18 cellular contexts compared by ENCODE assay signal in genomic region chr13:42247883-42248282, GRCh38.
"Had no signal": no experiment of that assay in that cellular context is flagged by ENCODE, and none has a peak within 500 bp of the region (broad histone marks: within the 10 kb centered on the region; RNA-seq: fewer than 3 reads in every experiment).

No MANE protein-coding gene starts in this region.

- H3K36me3 Mint-ChIP-seq: activated CD4-positive, alpha-beta memory T cell treated with anti-CD3 and anti-CD28 coated beads for 36 hours; activated naive CD8-positive, alpha-beta T cell treated with anti-CD3 and anti-CD28 coated beads for 36 hours had no signal

- H3K27me3 ChIP-seq: body of pancreas, tibial nerve, uterus had no signal

- H3K9me3 Mint-ChIP-seq: activated CD4-positive, alpha-beta memory T cell treated with anti-CD3 and anti-CD28 coated beads for 36 hours; activated naive CD8-positive, alpha-beta T cell treated with anti-CD3 and anti-CD28 coated beads for 36 hours; central memory CD8-positive, alpha-beta T cell; naive thymus-derived CD8-positive, alpha-beta T cell; stimulated activated naive CD8-positive, alpha-beta T cell treated with anti-CD3 and anti-CD28 coated beads, Interleukin-15, Interleukin-2, amounts not matched to agents 100 ng/mL and 50 ng/mL, for 24 hours had no signal

- H3K27ac Mint-ChIP-seq: activated CD4-positive, alpha-beta memory T cell treated with anti-CD3 and anti-CD28 coated beads for 36 hours; activated naive CD8-positive, alpha-beta T cell treated with anti-CD3 and anti-CD28 coated beads for 36 hours; stimulated activated naive CD8-positive, alpha-beta T cell treated with anti-CD3 and anti-CD28 coated beads, Interleukin-15, Interleukin-2, amounts not matched to agents 100 ng/mL and 50 ng/mL, for 24 hours had no signal

- H3K4me3 Mint-ChIP-seq: activated CD4-positive, alpha-beta memory T cell treated with anti-CD3 and anti-CD28 coated beads for 36 hours; activated naive CD8-positive, alpha-beta T cell treated with anti-CD3 and anti-CD28 coated beads for 36 hours; central memory CD8-positive, alpha-beta T cell; naive thymus-derived CD8-positive, alpha-beta T cell; stimulated activated naive CD8-positive, alpha-beta T cell treated with anti-CD3 and anti-CD28 coated beads, Interleukin-15, Interleukin-2, amounts not matched to agents 100 ng/mL and 50 ng/mL, for 24 hours had no signal

- H3K27ac ChIP-seq: body of pancreas, prostate gland, tibial nerve, uterus, WERI-Rb-1 had no signal

- ATAC-seq: body of pancreas; esophagus mucosa; naive thymus-derived CD8-positive, alpha-beta T cell; right cardiac atrium had no signal

- H3K4me1 ChIP-seq: body of pancreas, prostate gland, tibial nerve, uterus had no signal

- H3K9me3 ChIP-seq: body of pancreas, prostate gland, tibial nerve, uterus had no signal

- H3K27me3 Mint-ChIP-seq: activated CD4-positive, alpha-beta memory T cell treated with anti-CD3 and anti-CD28 coated beads for 36 hours; activated naive CD8-positive, alpha-beta T cell treated with anti-CD3 and anti-CD28 coated beads for 36 hours had no signal

- H3K4me3 ChIP-seq: body of pancreas, prostate gland, tibial nerve, uterus had no signal

- H3K4me1 Mint-ChIP-seq: central memory CD8-positive, alpha-beta T cell; naive thymus-derived CD8-positive, alpha-beta T cell had no signal

- DNase-seq: activated CD4-positive, alpha-beta memory T cell treated with anti-CD3 and anti-CD28 coated beads for 36 hours; activated naive CD4-positive, alpha-beta T cell; activated naive CD8-positive, alpha-beta T cell treated with anti-CD3 and anti-CD28 coated beads for 36 hours; activated T-cell treated with anti-CD3 and anti-CD28 coated beads for 4 hours; amygdala; body of pancreas; cortex of kidney; mesendoderm; naive thymus-derived CD8-positive, alpha-beta T cell; right cardiac atrium; T-helper 2 cell; uterus; WERI-Rb-1 had no signal

- H3K36me3 ChIP-seq: prostate gland, tibial nerve, uterus, WERI-Rb-1 had no signal
